ENCODE assay signal across 8 cellular contexts in the genomic region with DNA sequence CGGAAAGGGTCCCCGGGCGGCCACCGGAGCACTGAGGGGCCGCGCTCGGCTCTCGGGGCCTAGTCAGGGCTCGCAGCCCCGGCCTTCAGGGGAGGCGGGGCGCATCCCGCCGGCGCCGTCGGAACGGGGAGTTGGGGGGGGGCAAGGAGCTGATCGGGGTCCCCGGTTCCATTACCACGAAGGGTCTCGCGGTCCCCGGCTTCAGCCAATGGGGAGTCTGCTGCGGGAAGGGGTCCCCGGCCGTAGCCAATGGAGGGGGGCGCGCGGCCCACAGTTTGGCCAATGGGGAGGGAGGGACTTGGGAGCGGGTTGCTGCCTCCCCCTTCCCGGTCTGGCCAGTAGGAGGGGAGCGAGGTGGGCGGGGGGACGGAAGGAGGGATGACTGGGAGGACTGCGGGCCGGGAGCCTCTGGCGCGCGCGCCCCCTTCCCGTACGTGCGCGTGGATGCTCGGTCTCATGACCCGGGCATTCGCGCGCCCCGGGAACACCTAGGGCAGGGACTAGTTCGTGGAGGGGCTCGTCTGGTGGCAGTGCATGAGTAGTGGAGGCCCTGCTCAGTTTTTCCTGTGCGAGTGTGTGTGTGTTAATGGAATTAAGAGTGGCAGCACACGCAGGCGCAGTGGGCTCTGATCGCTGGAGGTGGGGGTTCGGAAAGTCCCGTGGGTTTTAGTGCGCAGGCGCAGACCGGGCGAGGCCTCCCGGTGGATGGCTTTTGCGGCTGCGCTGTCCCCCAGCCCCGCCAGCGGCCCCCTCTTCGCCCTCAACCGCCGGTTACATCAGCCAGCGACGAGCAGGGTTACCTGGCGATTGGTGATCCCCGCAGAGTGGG. TPM values are rescaled to one million over a fixed set of nuclear protein-coding genes. Genes with fewer than 3 reads are reported as not detected.
DNase-seq lines count a peak whose midpoint lies in the region; ATAC-seq and TF ChIP-seq lines count a peak whose summit lies in the region.

No MANE protein-coding gene starts in this region.

- peaks cover 27 to 58% (median 40%) of the 10 kb centered on the region in 4 donors for H3K4me1 Mint-ChIP-seq in CD4-positive, alpha-beta memory T cell
- H3K4me1 Mint-ChIP-seq in activated CD4-positive, alpha-beta memory T cell treated with anti-CD3 and anti-CD28 coated beads for 36 hours (ENCODE audit: low read depth): peaks cover 39% of the 10 kb centered on the region

- H3K27me3 ChIP-seq in CD4-positive, alpha-beta memory T cell (ENCODE audit: insufficient read depth, low read length): no peaks in the 10 kb centered on the region

- peaks cover 0 to 5% of the 10 kb centered on the region in 2 donors for H3K27me3 Mint-ChIP-seq in CD4-positive, alpha-beta memory T cell
- no peaks in the 10 kb centered on the region for H3K27me3 Mint-ChIP-seq in activated CD4-positive, alpha-beta memory T cell treated with anti-CD3 and anti-CD28 coated beads for 36 hours

- ATAC-seq in GM19452 (IDR thresholded peaks at IDR 0.05; ENCODE audit: unreplicated experiment): peak; percentile 64

- peak overlapping the region; percentile 93 to 99 (median 96) for H3K4me3 Mint-ChIP-seq in CD4-positive, alpha-beta memory T cell
- peak overlapping the region; percentile 94 for H3K4me3 Mint-ChIP-seq in activated CD4-positive, alpha-beta memory T cell treated with anti-CD3 and anti-CD28 coated beads for 36 hours

- H3K9me3 Mint-ChIP-seq in CD4-positive, alpha-beta memory T cell: peaks cover 0 to 5% (median 0%) of the 10 kb centered on the region in 8 donors
- H3K9me3 Mint-ChIP-seq in activated CD4-positive, alpha-beta memory T cell treated with anti-CD3 and anti-CD28 coated beads for 36 hours: no peaks in the 10 kb centered on the region

- peaks cover 35 to 56% of the 10 kb centered on the region in 2 donors for H3K36me3 Mint-ChIP-seq in CD4-positive, alpha-beta memory T cell
- peaks cover 53% of the 10 kb centered on the region for H3K36me3 Mint-ChIP-seq in activated CD4-positive, alpha-beta memory T cell treated with anti-CD3 and anti-CD28 coated beads for 36 hours

- POLR2A ChIA-PET in CD4-positive, alpha-beta memory T cell (lab: Charles Lee; ENCODE audit: partially characterized antibody): interaction anchor here (0.6 to 4.6 kb wide), 12 partner anchors 13 to 163 kb away, joined by 3 to 84 read pairs (median 6); partner anchors contain the start of genes LAT, NFATC2IP, RABEP2 and SH2B1
- POLR2A ChIA-PET in activated CD4-positive, alpha-beta memory T cell treated with anti-CD3 and anti-CD28 coated beads for 36 hours (lab: Charles Lee): interaction anchor here (0.6 to 3.6 kb wide), 6 partner anchors 14 to 251 kb away, joined by 3 to 37 read pairs (median 6); partner anchors contain the start of genes SH2B1 and TUFM

- intact Hi-C loops in CD4-positive, alpha-beta memory T cell (cut with micrococcal nuclease): loop anchor here (1.0 to 2.0 kb wide), 5 partner anchors 15 to 1875 kb away; partner anchors contain the start of genes SPNS1, SRCAP and TUFM
- intact Hi-C loops in activated CD4-positive, alpha-beta memory T cell treated with anti-CD3 and anti-CD28 coated beads for 36 hours (cut with micrococcal nuclease): loop anchor here (1.0 to 10.0 kb wide), 5 partner anchors 14 to 1001 kb away; partner anchors contain the start of genes MVP, NFATC2IP, SH2B1 and TUFM
- intact Hi-C loops in lower leg skin (cut with DNase I; ENCODE audit: low total_unique reads): no loop called here

- peaks cover 34% of the 10 kb centered on the region for H3K36me3 ChIP-seq in CD4-positive, alpha-beta memory T cell (ENCODE audit: insufficient read depth, low read length)

- peak; percentile 94 to 99 (median 95) for DNase-seq in CD4-positive, alpha-beta memory T cell
- peak; percentile 94 for DNase-seq in HK-2 (ENCODE audit: unreplicated experiment)
- peak; percentile 98 for DNase-seq in NCI-H82 (lab: John Stamatoyannopoulos, UW)
- peak; percentile 98 for DNase-seq in activated CD4-positive, alpha-beta memory T cell treated with anti-CD3 and anti-CD28 coated beads for 36 hours
- peak; percentile 94 to 99 for DNase-seq in dermis microvascular lymphatic vessel endothelial cell (ENCODE audit: low read depth in 2 of 2)
- DNase-seq in lower leg skin (ENCODE audit: low spot score in 2 of 2): peak; percentile 94 to 99
- peak; percentile 97 for DNase-seq in stimulated activated CD4-positive, alpha-beta T cell treated with anti-CD3 and anti-CD28 coated beads, Interleukin-4, amount 100 ng/mL, for 24 hours

- peak overlapping the region; percentile 85 to 97 for H3K4me3 ChIP-seq in CD4-positive, alpha-beta memory T cell (ENCODE audit: low read length in 2 of 2)
- peak overlapping the region; percentile 100 for H3K4me3 ChIP-seq in lower leg skin (ENCODE audit: low read depth, poor library complexity, severe bottlenecking)

- CTCF ChIA-PET in CD4-positive, alpha-beta memory T cell (lab: Charles Lee; ENCODE audit: partially characterized antibody): interaction anchor here (1.4 kb wide), 1 partner anchor 121 kb away, joined by 3 read pairs; no protein-coding TSS in a partner anchor
- CTCF ChIA-PET in activated CD4-positive, alpha-beta memory T cell treated with anti-CD3 and anti-CD28 coated beads for 36 hours (lab: Charles Lee): interaction anchor here (0.7 to 0.8 kb wide), 2 partner anchors 22 to 121 kb away, joined by 3 read pairs; partner anchors contain the start of gene TUFM

- no peaks in the 10 kb centered on the region for H3K9me3 ChIP-seq in CD4-positive, alpha-beta memory T cell (ENCODE audit: control insufficient read depth in 1 of 2, low read length in 2 of 2)

- TF ChIP-seq CTCF in lower leg skin (IDR thresholded peaks at IDR 0.05): peak in 1 of 3 donors; percentile 8

- no peak for TF ChIP-seq POLR2A in lower leg skin (IDR thresholded peaks at IDR 0.05)

- WGBS in lower leg skin, 2 donors: 0 to 1% methylated on average over 46 to 48 of the region's 75 CpGs

- peak overlapping the region; percentile 96 to 100 (median 98) for H3K27ac Mint-ChIP-seq in CD4-positive, alpha-beta memory T cell
- peak overlapping the region; percentile 99 for H3K27ac Mint-ChIP-seq in activated CD4-positive, alpha-beta memory T cell treated with anti-CD3 and anti-CD28 coated beads for 36 hours

- peak overlapping the region; percentile 98 for H3K27ac ChIP-seq in CD4-positive, alpha-beta memory T cell (ENCODE audit: low read depth, low read length)

- peaks cover 32% of the 10 kb centered on the region for H3K4me1 ChIP-seq in CD4-positive, alpha-beta memory T cell (ENCODE audit: insufficient read depth, low read length)

RNA-seq across cellular contexts. Expression of gene ATXN2L, which starts 1.1 kb away (rescaled TPM):
- total RNA-seq in CD4-positive, alpha-beta memory T cell: 100 to 1,000 TPM; 262 to 266 TPM
- 10 to 100 TPM in 1 of 2 donors, 1 to 10 TPM in 1; 7.1 to 38.5 TPM for polyA plus RNA-seq in CD4-positive, alpha-beta memory T cell
- 100 to 1,000 TPM; 260 to 277 TPM for total RNA-seq in activated CD4-positive, alpha-beta memory T cell treated with anti-CD3 and anti-CD28 coated beads for 36 hours
- total RNA-seq in dermis microvascular lymphatic vessel endothelial cell (16.4 and 31.0 TPM in 2 replicates), lower leg skin (100 to 1,000 TPM in 1 of 4 donors, 10 to 100 TPM in 3; 54.8 to 152 (median 66.5) TPM)

RNA-seq across cellular contexts. Expression of gene TUFM, which starts 22.2 kb away (rescaled TPM):
- total RNA-seq in CD4-positive, alpha-beta memory T cell: 100 to 1,000 TPM in 1 of 2 experiments, 10 to 100 TPM in 1; 98.0 to 108 TPM
- 100 to 1,000 TPM; 138 to 198 TPM for polyA plus RNA-seq in CD4-positive, alpha-beta memory T cell
- total RNA-seq in activated CD4-positive, alpha-beta memory T cell treated with anti-CD3 and anti-CD28 coated beads for 36 hours: 100 to 1,000 TPM; 221 TPM
- total RNA-seq in dermis microvascular lymphatic vessel endothelial cell (109 and 118 TPM in 2 replicates), lower leg skin (100 to 1,000 TPM; 103 to 121 (median 110) TPM)

RNA-seq across cellular contexts. Expression of gene SH2B1, which starts 39.7 kb away (rescaled TPM):
- total RNA-seq in CD4-positive, alpha-beta memory T cell: 100 to 1,000 TPM; 127 TPM
- 1 to 10 TPM; 3.1 to 4.0 TPM for polyA plus RNA-seq in CD4-positive, alpha-beta memory T cell
- 10 to 100 TPM; 32.3 to 34.9 TPM for total RNA-seq in activated CD4-positive, alpha-beta memory T cell treated with anti-CD3 and anti-CD28 coated beads for 36 hours
- 7.4 and 8.9 TPM in 2 replicates for total RNA-seq in dermis microvascular lymphatic vessel endothelial cell
- 10 to 100 TPM; 21.7 to 40.0 (median 30.6) TPM for total RNA-seq in lower leg skin

RNA-seq across cellular contexts. Expression of gene ATP2A1, which starts 54.4 kb away (rescaled TPM):
- under 1 TPM; 0.67 to 0.94 TPM for total RNA-seq in CD4-positive, alpha-beta memory T cell
- not detected for polyA plus RNA-seq in CD4-positive, alpha-beta memory T cell
- 1 to 10 TPM; 3.3 to 3.8 TPM for total RNA-seq in activated CD4-positive, alpha-beta memory T cell treated with anti-CD3 and anti-CD28 coated beads for 36 hours
- total RNA-seq in dermis microvascular lymphatic vessel endothelial cell: 0.13 and 0.25 TPM in 2 replicates
- under 1 TPM; 0.07 to 0.46 (median 0.21) TPM for total RNA-seq in lower leg skin

Comparison
In these comparisons a context has a peak if more than half of its experiments do, and no peak if none do; other contexts are left out.
1. Peak in every context shown above with its lines: DNase-seq, ATAC-seq, H3K4me3 ChIP-seq and H3K27ac ChIP-seq.